ENCODE assay signal across 1 cellular context in genomic region chr16:24737391-24737871, GRCh38.
TF ChIP-seq lines count a peak whose summit lies in the region.

No MANE protein-coding gene starts in this region.

TF ChIP-seq in HepG2, 621 proteins besides CTCF, POLR2A, EP300 and RAD21 (continued from another document):
- TF ChIP-seq TFDP1 (CRISPR knock-in tag; IDR thresholded peaks at IDR 0.05; ENCODE audit: borderline replicate concordance): no peak
- TF ChIP-seq ZNF431 (CRISPR knock-in tag; IDR thresholded peaks at IDR 0.05; ENCODE audit: borderline replicate concordance, low read depth): no peak
- no peak for TF ChIP-seq NFE2L1 (CRISPR knock-in tag; IDR thresholded peaks at IDR 0.05; ENCODE audit: borderline replicate concordance)
- no peak for TF ChIP-seq ZNF577 (CRISPR knock-in tag; IDR thresholded peaks at IDR 0.05; ENCODE audit: borderline replicate concordance, low read depth)
- TF ChIP-seq ZNF629 (CRISPR knock-in tag; conservative IDR thresholded peaks at IDR 0.05): no peak
- TF ChIP-seq NCOA2 (CRISPR knock-in tag; IDR thresholded peaks at IDR 0.05): peak; percentile 55
- peak; percentile 17; the same call in 1 of the 2 replicates for TF ChIP-seq CEBPG (CRISPR knock-in tag; IDR thresholded peaks at IDR 0.05)
- no peak for TF ChIP-seq ATF4 (CRISPR knock-in tag; IDR thresholded peaks at IDR 0.05)
- no peak for TF ChIP-seq ZNF770 (CRISPR knock-in tag; IDR thresholded peaks at IDR 0.05)
- no peak for TF ChIP-seq ZNF564 (CRISPR knock-in tag; IDR thresholded peaks at IDR 0.05)
- TF ChIP-seq PRDM10 (CRISPR knock-in tag; IDR thresholded peaks at IDR 0.05; ENCODE audit: low read depth): no peak
- TF ChIP-seq SOX6 (IDR thresholded peaks at IDR 0.05): no peak
- peak; percentile 53; the same call in 1 of the 2 replicates for TF ChIP-seq SOX6 (CRISPR knock-in tag; IDR thresholded peaks at IDR 0.05)
- TF ChIP-seq DZIP1 (CRISPR knock-in tag; IDR thresholded peaks at IDR 0.05): no peak
- no peak for TF ChIP-seq TGIF2 (CRISPR knock-in tag; IDR thresholded peaks at IDR 0.05)
- no peak for TF ChIP-seq NFRKB (IDR thresholded peaks at IDR 0.05)
- TF ChIP-seq, protein P1, sequence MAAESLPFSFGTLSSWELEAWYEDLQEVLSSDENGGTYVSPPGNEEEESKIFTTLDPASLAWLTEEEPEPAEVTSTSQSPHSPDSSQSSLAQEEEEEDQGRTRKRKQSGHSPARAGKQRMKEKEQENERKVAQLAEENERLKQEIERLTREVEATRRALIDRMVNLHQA (CRISPR knock-in tag; IDR thresholded peaks at IDR 0.05): no peak
- no peak for TF ChIP-seq ZNF660 (CRISPR knock-in tag; IDR thresholded peaks at IDR 0.05; ENCODE audit: borderline replicate concordance, low read depth)
- no peak for TF ChIP-seq RBM22 (optimal IDR thresholded peaks at IDR 0.05; ENCODE audit: low read length)
- peak; percentile 27 for TF ChIP-seq TEAD3 (CRISPR knock-in tag; optimal IDR thresholded peaks at IDR 0.05; ENCODE audit: borderline replicate concordance)
- TF ChIP-seq, protein P2, sequence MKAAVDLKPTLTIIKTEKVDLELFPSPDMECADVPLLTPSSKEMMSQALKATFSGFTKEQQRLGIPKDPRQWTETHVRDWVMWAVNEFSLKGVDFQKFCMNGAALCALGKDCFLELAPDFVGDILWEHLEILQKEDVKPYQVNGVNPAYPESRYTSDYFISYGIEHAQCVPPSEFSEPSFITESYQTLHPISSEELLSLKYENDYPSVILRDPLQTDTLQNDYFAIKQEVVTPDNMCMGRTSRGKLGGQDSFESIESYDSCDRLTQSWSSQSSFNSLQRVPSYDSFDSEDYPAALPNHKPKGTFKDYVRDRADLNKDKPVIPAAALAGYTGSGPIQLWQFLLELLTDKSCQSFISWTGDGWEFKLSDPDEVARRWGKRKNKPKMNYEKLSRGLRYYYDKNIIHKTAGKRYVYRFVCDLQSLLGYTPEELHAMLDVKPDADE (CRISPR knock-in tag; IDR thresholded peaks at IDR 0.05): no peak
- no peak for TF ChIP-seq MAF1 (CRISPR knock-in tag; IDR thresholded peaks at IDR 0.05; ENCODE audit: borderline replicate concordance)
- no peak for TF ChIP-seq ZNF746 (CRISPR knock-in tag; IDR thresholded peaks at IDR 0.05)
- TF ChIP-seq HOXA7 (CRISPR knock-in tag; IDR thresholded peaks at IDR 0.05): no peak
- TF ChIP-seq ZNF124 (CRISPR knock-in tag; IDR thresholded peaks at IDR 0.05): no peak
- TF ChIP-seq PPARG (CRISPR knock-in tag; conservative IDR thresholded peaks at IDR 0.05): peak; percentile 66
- TF ChIP-seq ONECUT2 (CRISPR knock-in tag; IDR thresholded peaks at IDR 0.05): 0 out of 2 replicates have a peak, but pooled peaks have one; percentile 18
- TF ChIP-seq ZNF234 (CRISPR knock-in tag; conservative IDR thresholded peaks at IDR 0.05): no peak
- TF ChIP-seq SNAPC5 (CRISPR knock-in tag; IDR thresholded peaks at IDR 0.05; ENCODE audit: borderline replicate concordance): no peak
- TF ChIP-seq ZC3H13 (CRISPR knock-in tag; IDR thresholded peaks at IDR 0.05): no peak
- no peak for TF ChIP-seq MAZ (IDR thresholded peaks at IDR 0.05; ENCODE audit: borderline replicate concordance, low read depth, low read length)
- TF ChIP-seq MAZ (CRISPR knock-in tag; IDR thresholded peaks at IDR 0.05; ENCODE audit: low read depth): no peak
- TF ChIP-seq JUND (CRISPR knock-in tag; IDR thresholded peaks at IDR 0.05): no peak
- TF ChIP-seq SMC3 (IDR thresholded peaks at IDR 0.05; ENCODE audit: low read length): no peak
- TF ChIP-seq MZF1 (CRISPR knock-in tag; IDR thresholded peaks at IDR 0.05; ENCODE audit: borderline replicate concordance): no peak
- no peak for TF ChIP-seq KLF13 (CRISPR knock-in tag; IDR thresholded peaks at IDR 0.05)
- TF ChIP-seq KDM4B (CRISPR knock-in tag; IDR thresholded peaks at IDR 0.05): no peak
- TF ChIP-seq KIAA2018 (CRISPR knock-in tag; IDR thresholded peaks at IDR 0.05; ENCODE audit: borderline replicate concordance): no peak
